9 cellular contexts compared by ENCODE assay signal in the genomic region with DNA sequence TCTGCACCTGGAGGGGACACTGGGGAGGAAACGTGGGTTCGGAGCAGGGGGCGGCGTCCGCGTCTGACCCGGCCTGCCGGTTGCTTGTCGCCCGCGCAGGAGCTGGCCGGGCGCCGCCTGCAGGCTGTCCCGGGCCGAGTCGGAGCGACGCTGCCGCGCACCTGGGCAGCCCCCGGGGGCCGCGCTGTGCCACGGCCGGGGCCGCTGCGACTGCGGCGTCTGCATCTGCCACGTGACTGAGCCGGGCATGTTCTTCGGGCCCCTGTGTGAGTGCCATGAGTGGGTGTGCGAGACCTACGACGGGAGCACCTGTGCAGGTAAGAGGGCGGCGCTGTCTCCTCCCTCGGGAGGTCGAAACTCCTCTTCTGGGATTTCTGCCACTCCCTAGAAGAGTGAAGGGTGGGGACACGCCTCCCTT. TPM values are rescaled to one million over a fixed set of nuclear protein-coding genes. Genes with fewer than 3 reads are reported as not detected.
DNase-seq lines count a peak whose midpoint lies in the region; ATAC-seq, FAIRE-seq and TF ChIP-seq lines count a peak whose summit lies in the region.
"Had no signal": no experiment of that assay in that cellular context is flagged by ENCODE, and none has a peak within 500 bp of the region (broad histone marks: within the 10 kb centered on the region; RNA-seq: fewer than 3 reads in every experiment).

No MANE protein-coding gene starts in this region.

- H3K4me1 Mint-ChIP-seq in GM23338 (peaks cover 20% of the 10 kb centered on the region), WTC11 (peaks cover 33% of the 10 kb centered on the region)
- H3K4me1 Mint-ChIP-seq in activated T-helper 1 cell treated with anti-CD3 and anti-CD28 coated beads, Interleukin-12 subunit alpha, Interleukin-12 subunit beta, Interleukin-2, Interleukin-4 antibody, amounts not matched to agents 30 ng/mL and 10 ng/mL and 1 ng/mL, durations not matched to agents 14 hours and 24 hours and 36 hours (ENCODE audit: low read depth), result no peaks in the 10 kb centered on the region

- peaks cover 18% of the 10 kb centered on the region for H3K4me1 ChIP-seq in GM23338 (ENCODE audit: insufficient read depth)
- H3K4me1 ChIP-seq in keratinocyte (ENCODE audit: control insufficient read depth, extremely low read depth, insufficient read depth, low read length), result peaks cover 57% of the 10 kb centered on the region
- H3K4me1 ChIP-seq in aorta (ENCODE audit: control insufficient read depth in 1 of 2, insufficient read depth in 2 of 2, low read length in 2 of 2), result peaks cover 4 to 17% of the 10 kb centered on the region in 2 donors

- H2AFZ ChIP-seq in GM23338, result peak overlapping the region; percentile 93
- peak overlapping the region; percentile 92 for H2AFZ ChIP-seq in keratinocyte (ENCODE audit: control insufficient read depth, low read length)

- H3K27ac ChIP-seq in GM23338 (ENCODE audit: low read depth), result no peak overlapping the region
- peak overlapping the region; percentile 79 for H3K27ac ChIP-seq in keratinocyte (ENCODE audit: control insufficient read depth, insufficient read depth, low read length)
- H3K27ac ChIP-seq in aorta (ENCODE audit: low read depth in 1 of 2, low read length in 2 of 2), result peak overlapping the region; percentile 40 to 99

- peak; percentile 19 for DNase-seq in EH (ENCODE audit: low read depth)
- peak; percentile 69 for DNase-seq in GM23338 (ENCODE audit: low spot score)
- peak; percentile 61 for DNase-seq in WTC11 (ENCODE audit: low spot score)
- DNase-seq in keratinocyte (ENCODE audit: low read depth, low spot score), result no peak
- peak; percentile 53 to 78 for DNase-seq in aorta
- DNase-seq in activated T-helper 1 cell treated with anti-CD3 and anti-CD28 coated beads, Interleukin-12 subunit alpha, Interleukin-12 subunit beta, Interleukin-2, Interleukin-4 antibody, amounts not matched to agents 30 ng/mL and 10 ng/mL and 1 ng/mL, durations not matched to agents 14 hours and 24 hours and 36 hours (ENCODE audit: low spot score), result no peak
- no peak for DNase-seq in SIG-M5 (lab: John Stamatoyannopoulos, UW)

- H3K9me1 ChIP-seq in keratinocyte (ENCODE audit: control insufficient read depth, extremely low read depth, insufficient read depth, low read length), result no peaks in the 10 kb centered on the region

- no peak overlapping the region for H3K27ac Mint-ChIP-seq in GM23338
- H3K27ac Mint-ChIP-seq in WTC11, result no peak overlapping the region
- no peak overlapping the region for H3K27ac Mint-ChIP-seq in activated T-helper 1 cell treated with anti-CD3 and anti-CD28 coated beads, Interleukin-12 subunit alpha, Interleukin-12 subunit beta, Interleukin-2, Interleukin-4 antibody, amounts not matched to agents 30 ng/mL and 10 ng/mL and 1 ng/mL, durations not matched to agents 14 hours and 24 hours and 36 hours
- H3K27ac Mint-ChIP-seq: dendritic cell treated with granulocyte-macrophage colony-stimulating factor and Interleukin-4, amounts not matched to agents 40 ng/mL and 50 ng/mL, for 4 days had no signal

- peaks cover 3% of the 10 kb centered on the region for H3K27me3 Mint-ChIP-seq in GM23338 (ENCODE audit: insufficient read depth, low read depth, poor library complexity)
- no peaks in the 10 kb centered on the region for H3K27me3 Mint-ChIP-seq in WTC11 (ENCODE audit: low read depth)
- peaks cover 6% of the 10 kb centered on the region for H3K27me3 Mint-ChIP-seq in activated T-helper 1 cell treated with anti-CD3 and anti-CD28 coated beads, Interleukin-12 subunit alpha, Interleukin-12 subunit beta, Interleukin-2, Interleukin-4 antibody, amounts not matched to agents 30 ng/mL and 10 ng/mL and 1 ng/mL, durations not matched to agents 14 hours and 24 hours and 36 hours (ENCODE audit: insufficient read depth)

- H3K27me3 ChIP-seq in GM23338 (ENCODE audit: insufficient read depth), result no peaks in the 10 kb centered on the region
- H3K27me3 ChIP-seq in keratinocyte (ENCODE audit: control insufficient read depth, extremely low read depth, insufficient read depth, low read length), result no peaks in the 10 kb centered on the region
- H3K27me3 ChIP-seq in aorta (ENCODE audit: control insufficient read depth in 1 of 2, insufficient read depth in 2 of 2, low read length in 1 of 2), result no peaks in the 10 kb centered on the region

- H3K4me3 ChIP-seq in GM23338 (peak overlapping the region; percentile 51), keratinocyte (ENCODE audit: control insufficient read depth in 2 of 3, extremely low read depth in 1 of 3, insufficient read depth in 2 of 3, low read depth in 1 of 3, low read length in 3 of 3) (peak overlapping the region; percentile 31 to 76 (median 72)), aorta (ENCODE audit: low read length in 2 of 2) (peak overlapping the region; percentile 55 to 63)

- 4 to 5% methylated on average over 41 of the region's 41 CpGs for WGBS in aorta, 2 donors

- H3K36me3 ChIP-seq in GM23338 (ENCODE audit: insufficient read depth) (no peaks in the 10 kb centered on the region), keratinocyte (ENCODE audit: control insufficient read depth in 2 of 2, extremely low read depth in 1 of 2, insufficient read depth in 2 of 2, low read length in 2 of 2) (no peaks in the 10 kb centered on the region), aorta (ENCODE audit: control insufficient read depth in 1 of 2, insufficient read depth in 2 of 2, low read length in 1 of 2) (no peaks in the 10 kb centered on the region)

- dilution Hi-C loops in keratinocyte (cut with MboI; ENCODE audit: extremely low pct_ligation_motif_present, low sequenced_read_pairs), result no loop called here

- intact Hi-C loops in aorta (cut with DNase I), result loop anchor here (5.0 to 10.0 kb wide), 2 partner anchors 69 to 146 kb away; no protein-coding TSS in a partner anchor
- intact Hi-C loops in activated T-helper 1 cell treated with anti-CD3 and anti-CD28 coated beads, Interleukin-12 subunit alpha, Interleukin-12 subunit beta, Interleukin-2, Interleukin-4 antibody, amounts not matched to agents 30 ng/mL and 10 ng/mL and 1 ng/mL, durations not matched to agents 14 hours and 24 hours and 36 hours (cut with micrococcal nuclease), result no loop called here

- no peaks in the 10 kb centered on the region for H3K9me3 ChIP-seq in keratinocyte (ENCODE audit: control insufficient read depth, low read depth, low read length)
- no peaks in the 10 kb centered on the region for H3K9me3 ChIP-seq in aorta (ENCODE audit: control insufficient read depth, low read length)

- H3K36me3 Mint-ChIP-seq in GM23338 (ENCODE audit: low read depth) (no peaks in the 10 kb centered on the region), WTC11 (no peaks in the 10 kb centered on the region)
- H3K36me3 Mint-ChIP-seq in activated T-helper 1 cell treated with anti-CD3 and anti-CD28 coated beads, Interleukin-12 subunit alpha, Interleukin-12 subunit beta, Interleukin-2, Interleukin-4 antibody, amounts not matched to agents 30 ng/mL and 10 ng/mL and 1 ng/mL, durations not matched to agents 14 hours and 24 hours and 36 hours (ENCODE audit: low read depth), result no peaks in the 10 kb centered on the region

- CTCF ChIA-PET in WTC11 (lab: Charles Lee), result interaction anchor here (0.6 to 1.1 kb wide), 3 partner anchors 9 to 309 kb away, joined by 3 to 4 read pairs (median 3); no protein-coding TSS in a partner anchor

- POLR2A ChIA-PET in WTC11 (lab: Charles Lee), result interaction anchor here (0.5 kb wide), 1 partner anchor 102 kb away, joined by 3 read pairs; no protein-coding TSS in a partner anchor

- TF ChIP-seq CTCF in GM23338 (conservative IDR thresholded peaks at IDR 0.05; ENCODE audit: low read depth in 2 of 2) (peak; percentile 40 to 58), WTC11 (IDR thresholded peaks at IDR 0.05) (no peak), keratinocyte (optimal IDR thresholded peaks at IDR 0.05 in 1 of 3, IDR thresholded peaks at IDR 0.05 in 1 of 3, conservative IDR thresholded peaks at IDR 0.05 in 1 of 3; ENCODE audit: extremely low read depth in 1 of 3, insufficient read depth in 2 of 3, low read length in 3 of 3) (peak in 2 of 3 experiments; percentile 47 to 66)

- H3K4me3 Mint-ChIP-seq in GM23338 (peak overlapping the region; percentile 55; the same call in 2 of the 3 replicates), WTC11 (peak overlapping the region; percentile 61)
- no peak overlapping the region for H3K4me3 Mint-ChIP-seq in activated T-helper 1 cell treated with anti-CD3 and anti-CD28 coated beads, Interleukin-12 subunit alpha, Interleukin-12 subunit beta, Interleukin-2, Interleukin-4 antibody, amounts not matched to agents 30 ng/mL and 10 ng/mL and 1 ng/mL, durations not matched to agents 14 hours and 24 hours and 36 hours
- H3K4me3 Mint-ChIP-seq: dendritic cell treated with granulocyte-macrophage colony-stimulating factor and Interleukin-4, amounts not matched to agents 40 ng/mL and 50 ng/mL, for 4 days had no signal

- peak overlapping the region; percentile 77 for H3K9ac ChIP-seq in keratinocyte (ENCODE audit: control insufficient read depth, extremely low read depth, insufficient read depth, low read length)

- peak overlapping the region; percentile 67 for H3K4me2 ChIP-seq in GM23338
- peak overlapping the region; percentile 89 for H3K4me2 ChIP-seq in keratinocyte (ENCODE audit: control insufficient read depth, extremely low read depth, insufficient read depth, low read depth, low read length)

- peak; percentile 97 for ATAC-seq in GM23338
- peak; percentile 95 for ATAC-seq in WTC11
- ATAC-seq in aorta (ENCODE audit: low FRiP score), result peak; percentile 68
- ATAC-seq in GM19328 (IDR thresholded peaks at IDR 0.05; ENCODE audit: unreplicated experiment), result no peak

- no peaks in the 10 kb centered on the region for H3K9me2 ChIP-seq in GM23338 (ENCODE audit: insufficient read depth)

- peak; percentile 70 for FAIRE-seq in keratinocyte (lab: Jason Lieb, UNC)

- H4K20me1 ChIP-seq in GM23338 (replicated peaks; ENCODE audit: insufficient read depth) (no peaks in the 10 kb centered on the region), keratinocyte (ENCODE audit: control insufficient read depth, extremely low read depth, insufficient read depth, low read length) (no peaks in the 10 kb centered on the region)

- H3F3A ChIP-seq in GM23338 (replicated peaks; ENCODE audit: low read depth), result no peaks in the 10 kb centered on the region

- no peaks in the 10 kb centered on the region for H3K9me3 Mint-ChIP-seq in GM23338
- H3K9me3 Mint-ChIP-seq in WTC11, result no peaks in the 10 kb centered on the region
- no peaks in the 10 kb centered on the region for H3K9me3 Mint-ChIP-seq in activated T-helper 1 cell treated with anti-CD3 and anti-CD28 coated beads, Interleukin-12 subunit alpha, Interleukin-12 subunit beta, Interleukin-2, Interleukin-4 antibody, amounts not matched to agents 30 ng/mL and 10 ng/mL and 1 ng/mL, durations not matched to agents 14 hours and 24 hours and 36 hours
- H3K9me3 Mint-ChIP-seq: dendritic cell treated with granulocyte-macrophage colony-stimulating factor and Interleukin-4, amounts not matched to agents 40 ng/mL and 50 ng/mL, for 4 days had no signal

- H3K79me2 ChIP-seq in GM23338 (replicated peaks; ENCODE audit: insufficient read depth) (no peaks in the 10 kb centered on the region), keratinocyte (ENCODE audit: control insufficient read depth, insufficient read depth, low read length) (no peaks in the 10 kb centered on the region)

RNA-seq across cellular contexts. Expression of a gene that starts 1.3 kb away (rescaled TPM):
- not detected in 2 replicates for total RNA-seq in GM23338 (2014; rRNA removed; shearing (Covaris generic))
- 0.26 and 0.29 TPM in 2 replicates for polyA plus RNA-seq in GM23338 (2016; fragmentation: Nextera tagmentation; extraction: Ambion mirVana)
- total RNA-seq in WTC11 (2021), result 0.09 to 0.22 TPM (median 0.11 TPM) in 3 replicates
- 0.33 to 3.1 TPM (median 2.1 TPM) in 3 replicates for polyA plus RNA-seq in keratinocyte
- 0.56 TPM for polyA plus RNA-seq in keratinocyte (2011; ENCODE audit: low read depth)
- polyA plus RNA-seq in keratinocyte (2011; cell fraction: cytosol; rRNA removed), result 0.66 and 0.83 TPM in 2 replicates
- polyA plus RNA-seq in keratinocyte (2011; cell fraction: nucleus; rRNA removed), result 0.89 and 1.7 TPM in 2 replicates
- polyA plus RNA-seq in keratinocyte (2012; ENCODE audit: low replicate concordance), result 0.20 and 2.8 TPM in 2 replicates
- 0.53 to 2.2 TPM (median 0.92 TPM) in 3 replicates for polyA minus RNA-seq in keratinocyte
- polyA minus RNA-seq in keratinocyte (2011; cell fraction: cytosol; rRNA and poly(A)+ RNA removed), result not detected
- polyA minus RNA-seq in keratinocyte (2011; cell fraction: nucleus; rRNA and poly(A)+ RNA removed), result 2.2 and 2.7 TPM in 2 replicates
- total RNA-seq in aorta, result 100 to 1,000 TPM; 110 to 121 TPM
- 100 to 1,000 TPM; 121 to 144 TPM for polyA plus RNA-seq in aorta
- not detected in 2 replicates for total RNA-seq in activated T-helper 1 cell treated with anti-CD3 and anti-CD28 coated beads, Interleukin-12 subunit alpha, Interleukin-12 subunit beta, Interleukin-2, Interleukin-4 antibody, amounts not matched to agents 30 ng/mL and 10 ng/mL and 1 ng/mL, durations not matched to agents 14 hours and 24 hours and 36 hours

RNA-seq across cellular contexts. Expression of a gene that starts 37.5 kb away (rescaled TPM):
- total RNA-seq in GM23338 (2014; rRNA removed; shearing (Covaris generic)), result 0.04 and 0.87 TPM in 2 replicates
- 0.50 and 0.54 TPM in 2 replicates for polyA plus RNA-seq in GM23338 (2016; fragmentation: Nextera tagmentation; extraction: Ambion mirVana)
- 0.11 to 0.34 TPM (median 0.33 TPM) in 3 replicates for total RNA-seq in WTC11 (2021)
- polyA plus RNA-seq in keratinocyte, result 0.07 to 0.16 TPM (median 0.12 TPM) in 3 replicates
- not detected for polyA plus RNA-seq in keratinocyte (2011; ENCODE audit: low read depth)
- polyA plus RNA-seq in keratinocyte (2011; cell fraction: cytosol; rRNA removed), result 0.27 and 0.43 TPM in 2 replicates
- 0.17 and 0.28 TPM in 2 replicates for polyA plus RNA-seq in keratinocyte (2011; cell fraction: nucleus; rRNA removed)
- 0.03 TPM in 1 of 2 replicates, not detected in the other for polyA plus RNA-seq in keratinocyte (2012; ENCODE audit: low replicate concordance)
- polyA minus RNA-seq in keratinocyte, result 0.33 to 0.38 TPM in 2 of 3 replicates, not detected in the other
- polyA minus RNA-seq in keratinocyte (2011; cell fraction: cytosol; rRNA and poly(A)+ RNA removed), result not detected
- polyA minus RNA-seq in keratinocyte (2011; cell fraction: nucleus; rRNA and poly(A)+ RNA removed), result 0.11 and 1.3 TPM in 2 replicates
- 10 to 100 TPM; 11.3 to 16.2 TPM for total RNA-seq in aorta
- 1 to 10 TPM; 2.4 to 5.1 TPM for polyA plus RNA-seq in aorta
- total RNA-seq in activated T-helper 1 cell treated with anti-CD3 and anti-CD28 coated beads, Interleukin-12 subunit alpha, Interleukin-12 subunit beta, Interleukin-2, Interleukin-4 antibody, amounts not matched to agents 30 ng/mL and 10 ng/mL and 1 ng/mL, durations not matched to agents 14 hours and 24 hours and 36 hours, result not detected in 2 replicates

Comparison
In these comparisons a context has a peak if more than half of its experiments do, and no peak if none do; other contexts are left out.
1. DNase-seq: peak in EH (single experiment), GM23338 (single experiment), WTC11 (single experiment) and aorta (2 of 2); none in keratinocyte (single experiment), activated T-helper 1 cell treated with anti-CD3 and anti-CD28 coated beads, Interleukin-12 subunit alpha, Interleukin-12 subunit beta, Interleukin-2, Interleukin-4 antibody, amounts not matched to agents 30 ng/mL and 10 ng/mL and 1 ng/mL, durations not matched to agents 14 hours and 24 hours and 36 hours (single experiment) and SIG-M5 (single experiment).
2. RNA of a gene that starts 1.3 kb away (total RNA-seq): 110 to 121 TPM in aorta; 0.09 to 0.22 TPM in WTC11, not detected in GM23338 and not detected in activated T-helper 1 cell treated with anti-CD3 and anti-CD28 coated beads, Interleukin-12 subunit alpha, Interleukin-12 subunit beta, Interleukin-2, Interleukin-4 antibody, amounts not matched to agents 30 ng/mL and 10 ng/mL and 1 ng/mL, durations not matched to agents 14 hours and 24 hours and 36 hours; every median in the first group is over 10 times any median in the second.
3. Peak in every context shown above with its lines, with median percentiles within 50 percentile points of each other: H3K4me3 ChIP-seq.